18 cellular contexts compared by ENCODE assay signal in the genomic region with DNA sequence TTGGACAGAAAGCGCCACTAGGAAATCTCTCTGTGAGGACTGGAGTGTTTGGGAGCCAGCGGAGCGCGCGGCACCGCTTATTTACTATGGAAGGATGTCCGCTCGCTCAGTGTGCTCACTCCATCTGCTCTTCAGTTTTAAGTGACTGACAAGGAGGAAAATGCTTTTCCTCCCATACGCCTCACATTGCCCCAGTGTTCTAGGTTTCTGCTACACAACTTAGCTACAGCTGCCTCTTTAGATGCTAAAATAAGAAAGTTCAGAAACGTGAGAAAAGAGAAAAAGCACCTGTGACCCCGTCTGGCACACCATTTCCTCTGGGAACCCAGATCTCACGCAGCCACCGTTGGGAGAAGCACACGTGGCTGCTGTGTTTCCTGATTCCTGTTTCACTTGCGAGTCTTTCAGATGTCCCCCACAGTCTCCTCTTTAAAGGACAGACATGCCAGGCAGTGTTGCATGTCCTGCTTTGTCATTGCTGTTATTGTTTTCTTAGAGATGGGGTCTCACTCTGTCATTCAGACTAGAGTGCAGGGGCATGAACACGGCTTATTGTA. TPM values are rescaled to one million over a fixed set of nuclear protein-coding genes. Genes with fewer than 3 reads are reported as not detected.
A peak's percentile ranks its signal among the peaks of the same experiment; 100 is the strongest.
DNase-seq lines count a peak whose midpoint lies in the region; ATAC-seq and TF ChIP-seq lines count a peak whose summit lies in the region.
"Had no signal": no experiment of that assay in that cellular context is flagged by ENCODE, and none has a peak within 500 bp of the region (broad histone marks: within the 10 kb centered on the region; RNA-seq: fewer than 3 reads in every experiment).

No MANE protein-coding gene starts in this region.

- no peak for ATAC-seq in GM19452 (IDR thresholded peaks at IDR 0.05; ENCODE audit: unreplicated experiment)
- ATAC-seq in lower lobe of right lung, result no peak
- ATAC-seq: activated T-helper 17 cell treated with anti-CD3 and anti-CD28 coated beads, Interleukin-2, amount 50 U/mL, for 72 hours; stimulated activated naive CD8-positive, alpha-beta T cell treated with anti-CD3 and anti-CD28 coated beads, Interleukin-15, Interleukin-2, amounts not matched to agents 100 U/mL and 50 U/mL, for 24 hours had no signal

- H3K36me3 ChIP-seq in stomach smooth muscle (ENCODE audit: control insufficient read depth in 2 of 2, insufficient read depth in 2 of 2, low read length in 2 of 2) (peaks cover 28 to 36% of the 10 kb centered on the region in 2 donors), lower lobe of right lung (peaks cover 71% of the 10 kb centered on the region)

- H3K4me1 ChIP-seq in stomach smooth muscle (ENCODE audit: control insufficient read depth, insufficient read depth, low read length) (peaks cover 47% of the 10 kb centered on the region), lower lobe of right lung (peaks cover 48% of the 10 kb centered on the region)

- H3K27ac ChIP-seq in stomach smooth muscle (ENCODE audit: low read length), result peak overlapping the region; percentile 71
- no peak overlapping the region for H3K27ac ChIP-seq in lower lobe of right lung
- H3K27ac ChIP-seq: 22Rv1 had no signal

- H3K4me3 Mint-ChIP-seq in glutamatergic neuron (ENCODE audit: unreplicated experiment), result peak overlapping the region; percentile 60
- H3K4me3 Mint-ChIP-seq: activated T-helper 17 cell treated with anti-CD3 and anti-CD28 coated beads, Interleukin-2, amount 50 U/mL, for 72 hours; naive thymus-derived CD4-positive, alpha-beta T cell had no signal

- H3K4me1 Mint-ChIP-seq in glutamatergic neuron (ENCODE audit: low read depth, unreplicated experiment), result peaks cover 23% of the 10 kb centered on the region

- H3K27me3 Mint-ChIP-seq in glutamatergic neuron (ENCODE audit: unreplicated experiment), result peaks cover 4% of the 10 kb centered on the region
- H3K27me3 Mint-ChIP-seq: activated T-helper 17 cell treated with anti-CD3 and anti-CD28 coated beads, Interleukin-2, amount 50 U/mL, for 72 hours; naive thymus-derived CD4-positive, alpha-beta T cell had no signal

- intact Hi-C loops in lower lobe of right lung (cut with DNase I), result no loop called here

- peak overlapping the region; percentile 91 for H3K27ac Mint-ChIP-seq in glutamatergic neuron (ENCODE audit: unreplicated experiment)
- H3K27ac Mint-ChIP-seq: activated T-helper 17 cell treated with anti-CD3 and anti-CD28 coated beads, Interleukin-2, amount 50 U/mL, for 72 hours had no signal

- no peaks in the 10 kb centered on the region for H3K9me3 ChIP-seq in stomach smooth muscle (ENCODE audit: control insufficient read depth in 2 of 2, low read length in 2 of 2)
- no peaks in the 10 kb centered on the region for H3K9me3 ChIP-seq in lower lobe of right lung

- H3K4me3 ChIP-seq in stomach smooth muscle (ENCODE audit: low read length in 2 of 2) (no peak overlapping the region), lower lobe of right lung (no peak overlapping the region)

- peaks cover 2% of the 10 kb centered on the region for H3K9me3 Mint-ChIP-seq in glutamatergic neuron (ENCODE audit: unreplicated experiment)
- H3K9me3 Mint-ChIP-seq: activated T-helper 17 cell treated with anti-CD3 and anti-CD28 coated beads, Interleukin-2, amount 50 U/mL, for 72 hours; naive thymus-derived CD4-positive, alpha-beta T cell had no signal

- TF ChIP-seq CTCF in glutamatergic neuron (IDR thresholded peaks at IDR 0.05; ENCODE audit: partially characterized antibody, unreplicated experiment) (no peak), lower lobe of right lung (IDR thresholded peaks at IDR 0.05) (no peak)

- no peak overlapping the region for H3K9ac ChIP-seq in stomach smooth muscle (ENCODE audit: low read length in 2 of 2)

- no peaks in the 10 kb centered on the region for H3K36me3 Mint-ChIP-seq in glutamatergic neuron (ENCODE audit: unreplicated experiment)

- no peaks in the 10 kb centered on the region for H3K27me3 ChIP-seq in stomach smooth muscle (ENCODE audit: control insufficient read depth in 1 of 2, insufficient read depth in 2 of 2, low read length in 2 of 2)
- H3K27me3 ChIP-seq in lower lobe of right lung (ENCODE audit: low read depth), result no peaks in the 10 kb centered on the region

- DNase-seq in DMS 273 (lab: John Stamatoyannopoulos, UW; ENCODE audit: unreplicated experiment) (peak; percentile 63), DMS 273 treated with DMSO at 0.1 percent for 48 hours (lab: John Stamatoyannopoulos, UW) (no peak), NCI-H446 treated with DMSO at 0.1 percent for 48 hours (lab: John Stamatoyannopoulos, UW) (peak; percentile 57), glutamatergic neuron (no peak), lower lobe of right lung (no peak), mucosa of gallbladder (ENCODE audit: low spot score) (no peak)
- DNase-seq: COR-L47, NCI-H1105 treated with DMSO at 0.1 percent for 48 hours, NCI-H69, SHP77 treated with DMSO at 0.1 percent for 48 hours had no signal

RNA-seq across cellular contexts. Expression of gene MUSTN1, which starts 11.7 kb away (rescaled TPM):
- total RNA-seq in glutamatergic neuron (ENCODE audit: unreplicated experiment), result 3.5 TPM
- 7.3 TPM for total RNA-seq in lower lobe of right lung
- 4.7 TPM for total RNA-seq in mucosa of gallbladder
- total RNA-seq: kidney epithelial cell had no signal

RNA-seq across cellular contexts. Expression of gene ITIH4, which starts 16.0 kb away (rescaled TPM):
- total RNA-seq in glutamatergic neuron (ENCODE audit: unreplicated experiment) (8.0 TPM), lower lobe of right lung (23.7 TPM), mucosa of gallbladder (10.2 TPM)

RNA-seq across cellular contexts. Expression of gene STIMATE, which starts 50.8 kb away (rescaled TPM):
- 23.0 TPM for total RNA-seq in glutamatergic neuron (ENCODE audit: unreplicated experiment)
- 42.4 TPM for total RNA-seq in lower lobe of right lung
- total RNA-seq in mucosa of gallbladder, result 25.3 TPM

RNA-seq across cellular contexts. Expression of gene ITIH3, which starts 51.9 kb away (rescaled TPM):
- total RNA-seq in glutamatergic neuron (ENCODE audit: unreplicated experiment) (not detected), lower lobe of right lung (4.5 TPM), mucosa of gallbladder (2.0 TPM)
- total RNA-seq: activated T-helper 17 cell treated with anti-CD3 and anti-CD28 coated beads, Interleukin-2, amount 50 U/mL, for 72 hours; glomerular endothelial cell; kidney epithelial cell; naive thymus-derived CD4-positive, alpha-beta T cell had no signal

Comparison
In these comparisons a context has a peak if more than half of its experiments do, and no peak if none do; other contexts are left out.
1. DNase-seq: peak in DMS 273 (single experiment) and NCI-H446 treated with DMSO at 0.1 percent for 48 hours (single experiment); none in DMS 273 treated with DMSO at 0.1 percent for 48 hours (single experiment), glutamatergic neuron (single experiment), lower lobe of right lung (single experiment) and mucosa of gallbladder (single experiment).